Comparison of ENCODE assay signal across 3 cellular contexts in the genomic region with DNA sequence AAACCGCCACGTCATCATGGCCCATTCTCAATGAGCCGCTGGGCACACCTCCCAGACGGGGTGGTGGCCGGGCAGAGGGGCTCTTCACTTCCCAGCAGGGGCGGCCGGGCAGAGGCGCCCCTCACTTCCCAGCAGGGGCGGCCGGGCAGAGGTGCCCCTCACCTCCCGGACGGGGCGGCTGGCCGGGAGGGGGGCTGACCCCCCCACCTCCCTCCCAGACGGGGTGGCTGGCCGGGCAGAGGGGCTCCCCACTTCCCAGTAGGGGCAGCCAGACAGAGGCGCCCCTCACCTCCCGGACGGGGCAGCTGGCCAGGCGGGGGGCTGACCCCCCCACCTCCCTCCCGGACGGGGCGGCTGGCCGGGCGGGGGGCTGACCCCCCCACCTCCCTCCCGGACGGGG. TPM values are rescaled to one million over a fixed set of nuclear protein-coding genes. Genes with fewer than 3 reads are reported as not detected.
DNase-seq lines count a peak whose midpoint lies in the region; TF ChIP-seq lines count a peak whose summit lies in the region.
"Not testable (repeated sequence)": the region's sequence is repeated elsewhere in the genome, so short reads cannot be mapped to it uniquely, and the experiment has no call there.

No MANE protein-coding gene starts in this region.

- H3K4me3 Mint-ChIP-seq in activated CD4-positive, alpha-beta T cell treated with anti-CD3 and anti-CD28 coated beads, Interleukin-2, amount 10 ng/mL, durations not matched to agents 24 days and 14 days, result not testable (repeated sequence)
- peak overlapping the region; percentile 25 for H3K4me3 Mint-ChIP-seq in endothelial cell (ENCODE audit: unreplicated experiment)

- not testable (repeated sequence) for H3K27ac Mint-ChIP-seq in activated CD4-positive, alpha-beta T cell treated with anti-CD3 and anti-CD28 coated beads, Interleukin-2, amount 10 ng/mL, durations not matched to agents 24 days and 14 days; endothelial cell (ENCODE audit: unreplicated experiment)

- not testable (repeated sequence) for H3K9me3 Mint-ChIP-seq in activated CD4-positive, alpha-beta T cell treated with anti-CD3 and anti-CD28 coated beads, Interleukin-2, amount 10 ng/mL, durations not matched to agents 24 days and 14 days; endothelial cell (ENCODE audit: unreplicated experiment)

- intact Hi-C loops in activated CD4-positive, alpha-beta T cell treated with anti-CD3 and anti-CD28 coated beads, Interleukin-2, amount 10 ng/mL, durations not matched to agents 24 days and 14 days (cut with micrococcal nuclease), result loop anchor here (10.0 kb wide), 1 partner anchor 203 kb away; no protein-coding TSS in a partner anchor

- H3K36me3 Mint-ChIP-seq in activated CD4-positive, alpha-beta T cell treated with anti-CD3 and anti-CD28 coated beads, Interleukin-2, amount 10 ng/mL, durations not matched to agents 24 days and 14 days (ENCODE audit: low read depth), result peaks cover 60% of the 10 kb centered on the region
- peaks cover 36% of the 10 kb centered on the region for H3K36me3 Mint-ChIP-seq in endothelial cell (ENCODE audit: low read depth, unreplicated experiment)

- not testable (repeated sequence) for TF ChIP-seq CTCF in endothelial cell (IDR thresholded peaks at IDR 0.05; ENCODE audit: unreplicated experiment)

- H3K27me3 Mint-ChIP-seq in activated CD4-positive, alpha-beta T cell treated with anti-CD3 and anti-CD28 coated beads, Interleukin-2, amount 10 ng/mL, durations not matched to agents 24 days and 14 days; endothelial cell (ENCODE audit: unreplicated experiment): not testable (repeated sequence)

- not testable (repeated sequence) for H3K4me1 Mint-ChIP-seq in activated CD4-positive, alpha-beta T cell treated with anti-CD3 and anti-CD28 coated beads, Interleukin-2, amount 10 ng/mL, durations not matched to agents 24 days and 14 days; endothelial cell (ENCODE audit: unreplicated experiment)

- peak; percentile 16 for DNase-seq in activated CD4-positive, alpha-beta T cell treated with anti-CD3 and anti-CD28 coated beads, Interleukin-2, amount 10 ng/mL, durations not matched to agents 24 days and 14 days
- not testable (repeated sequence) for DNase-seq in endothelial cell (ENCODE audit: low spot score)
- DNase-seq in mesenteric fat pad (ENCODE audit: low spot score), result peak; percentile 79

RNA-seq across cellular contexts. Expression of gene MCCC2, which starts 35.6 kb away (rescaled TPM):
- 58.7 and 58.9 TPM in 2 replicates for total RNA-seq in activated CD4-positive, alpha-beta T cell treated with anti-CD3 and anti-CD28 coated beads, Interleukin-2, amount 10 ng/mL, durations not matched to agents 24 days and 14 days
- total RNA-seq in endothelial cell (ENCODE audit: unreplicated experiment), result 38.3 TPM
- total RNA-seq in mesenteric fat pad, result 48.6 TPM
